In the genomic region with DNA sequence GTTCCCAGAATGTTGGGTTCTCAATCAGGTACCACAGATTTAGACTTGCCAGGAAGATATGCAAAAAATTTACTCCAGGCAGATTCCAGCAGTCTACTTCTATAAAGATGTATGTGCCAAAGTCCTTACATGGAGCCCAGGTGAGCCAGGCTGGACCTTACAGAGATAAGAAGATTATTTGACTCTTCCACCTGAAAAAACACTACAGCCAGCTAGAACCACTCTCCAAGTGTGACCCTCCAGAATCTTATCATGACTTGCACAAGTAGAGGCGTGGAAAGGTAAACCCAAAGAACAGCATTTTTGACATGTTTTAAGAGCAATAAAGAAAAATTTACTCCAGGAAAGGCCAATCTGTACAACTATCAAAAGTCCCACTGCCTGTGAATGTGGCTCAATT, we compare ENCODE assay signal across 9 cellular contexts.
"Had no signal": no experiment of that assay in that cellular context is flagged by ENCODE, and none has a peak within 500 bp of the region (broad histone marks: within the 10 kb centered on the region; RNA-seq: fewer than 3 reads in every experiment).

No MANE protein-coding gene starts in this region.

- H3K9me3 Mint-ChIP-seq: GM23338 had no signal

- H3K4me2 ChIP-seq: GM23338 had no signal

- H3K4me3 ChIP-seq: GM23338, HAP-1 had no signal

- H3K36me3 Mint-ChIP-seq: IgD-negative memory B cell had no signal

- H3K4me1 Mint-ChIP-seq: IgD-negative memory B cell had no signal

- H3K27ac ChIP-seq: HL-60 had no signal

- H3K27me3 Mint-ChIP-seq: IgD-negative memory B cell had no signal

- H3K36me3 ChIP-seq: HAP-1 had no signal

- H3K27ac Mint-ChIP-seq: GM23338, HFFc6, IgD-negative memory B cell had no signal

- H3K4me3 Mint-ChIP-seq: GM23338, HFFc6, IgD-negative memory B cell had no signal

- DNase-seq: H7, HFFc6, KBM-7 had no signal

- H2AFZ ChIP-seq: GM23338 had no signal

- H3K9me3 ChIP-seq: HAP-1 had no signal

- ATAC-seq: GM23338, HCT116, HepG2 had no signal
